Comparison of ENCODE assay signal across 17 cellular contexts in the genomic region with DNA sequence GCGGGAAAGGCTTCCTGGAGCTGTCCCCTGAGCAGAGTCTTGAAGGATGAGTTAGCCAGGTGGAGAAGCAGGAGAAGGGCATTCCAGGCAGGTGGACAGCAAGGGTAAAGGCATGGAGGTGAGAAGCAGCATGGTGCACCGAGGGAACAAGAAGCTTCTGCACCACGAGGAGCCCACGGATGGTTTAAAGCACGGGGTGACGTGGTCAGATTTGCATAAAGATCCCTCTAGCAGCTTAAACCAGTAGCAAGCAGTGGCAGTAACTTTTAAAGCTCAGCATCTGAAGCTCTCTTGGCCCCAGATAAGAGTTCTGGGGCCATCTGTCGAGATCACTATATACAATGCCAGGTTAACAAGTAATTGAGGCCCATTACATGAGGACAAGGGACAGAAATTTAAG.
"Had no signal": no experiment of that assay in that cellular context is flagged by ENCODE, and none has a peak within 500 bp of the region (broad histone marks: within the 10 kb centered on the region; RNA-seq: fewer than 3 reads in every experiment).

No MANE protein-coding gene starts in this region.

- H3K4me2 ChIP-seq: smooth muscle cell had no signal

- H3K27me3 ChIP-seq: heart right ventricle, ovary, suprapubic skin, thyroid gland, upper lobe of left lung, uterus had no signal

- H3K4me3 Mint-ChIP-seq: naive thymus-derived CD8-positive, alpha-beta T cell had no signal

- H3K27ac Mint-ChIP-seq: naive thymus-derived CD8-positive, alpha-beta T cell had no signal

- H3K4me3 ChIP-seq: coronary artery, heart right ventricle, mucosa of descending colon, ovary, smooth muscle cell, suprapubic skin, thyroid gland, upper lobe of left lung, uterus had no signal

- H3K9me3 ChIP-seq: heart right ventricle, mucosa of descending colon, ovary, suprapubic skin, thyroid gland, upper lobe of left lung, uterus had no signal

- H3K36me3 ChIP-seq: heart right ventricle, ovary, suprapubic skin, thyroid gland, upper lobe of left lung, uterus had no signal

- H3K36me3 Mint-ChIP-seq: naive thymus-derived CD8-positive, alpha-beta T cell had no signal

- ATAC-seq: heart right ventricle; mucosa of descending colon; naive thymus-derived CD8-positive, alpha-beta T cell; right cardiac atrium had no signal

- H3K27ac ChIP-seq: coronary artery, heart right ventricle, ovary, suprapubic skin, thyroid gland, upper lobe of left lung, uterus had no signal

- H3K9me3 Mint-ChIP-seq: naive thymus-derived CD8-positive, alpha-beta T cell had no signal

- H3K4me1 ChIP-seq: uterus had no signal

- DNase-seq: effector CD4-positive, alpha-beta T cell; heart right ventricle; hypothalamus; mammary epithelial cell; mucosa of descending colon; naive thymus-derived CD8-positive, alpha-beta T cell; nucleus accumbens; ovary; right cardiac atrium; stimulated activated CD4-positive, alpha-beta T cell treated with anti-CD3 and anti-CD28 coated beads, Interleukin-2, amount 100 ng/mL, for 48 hours; stimulated activated naive CD4-positive, alpha-beta T cell treated with Interleukin-2 at 50 U/mL for 16 hours; thyroid gland; upper lobe of left lung; uterus had no signal
